In the genomic region with DNA sequence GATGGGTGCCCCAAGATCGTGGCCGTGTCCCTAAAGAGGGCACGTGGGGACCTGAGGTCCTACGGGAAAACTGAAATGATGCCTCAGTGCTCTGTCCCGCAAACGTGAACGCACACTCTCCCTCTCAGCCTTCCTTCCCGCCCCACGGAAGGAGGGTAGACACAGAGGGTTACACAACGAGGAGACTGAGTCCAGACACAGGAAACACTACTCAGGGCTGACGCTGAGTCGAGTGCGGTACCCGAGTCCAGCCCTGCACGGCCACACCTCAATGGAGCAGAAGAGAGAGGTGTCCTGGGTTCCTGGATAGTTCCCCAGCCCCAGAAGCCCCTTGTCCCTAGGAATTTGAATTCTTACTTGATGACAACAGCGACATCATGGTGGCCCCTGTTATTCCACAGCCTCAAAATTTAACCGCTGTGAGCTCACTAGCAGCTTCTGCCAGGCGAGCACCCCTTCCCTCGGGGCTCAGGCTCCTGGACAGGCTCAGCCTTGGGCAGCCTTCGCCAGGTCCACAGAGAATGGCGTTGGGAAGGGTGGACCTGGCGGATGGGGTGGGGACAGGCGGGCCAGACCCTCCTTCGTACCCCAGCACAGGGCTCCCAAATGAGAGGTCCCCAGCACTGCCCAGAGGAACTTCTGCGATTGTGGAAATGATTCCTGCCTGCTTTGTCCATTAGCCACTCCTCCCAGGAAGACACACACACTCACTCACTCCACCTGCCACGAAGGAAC, we compare ENCODE assay signal across 8 cellular contexts. TPM values are rescaled to one million over a fixed set of nuclear protein-coding genes. Genes with fewer than 3 reads are reported as not detected.
A peak's percentile ranks its signal among the peaks of the same experiment; 100 is the strongest.
DNase-seq lines count a peak whose midpoint lies in the region; ATAC-seq, FAIRE-seq and TF ChIP-seq lines count a peak whose summit lies in the region.

No MANE protein-coding gene starts in this region.

- H3K27ac ChIP-seq in RWPE2 (ENCODE audit: poor library complexity, severe bottlenecking) (peak overlapping the region; percentile 87), body of pancreas (peak overlapping the region; percentile 90 to 94 (median 93)), stomach smooth muscle (ENCODE audit: low read length) (peak overlapping the region; percentile 75)

- TF ChIP-seq CTCF in GM06990 (IDR thresholded peaks at IDR 0.05; ENCODE audit: insufficient read depth, low read length, poor library complexity, severe bottlenecking) = no peak
- no peak for TF ChIP-seq CTCF in RWPE2 (IDR thresholded peaks at IDR 0.05; ENCODE audit: poor library complexity, severe bottlenecking)
- no peak for TF ChIP-seq CTCF in body of pancreas (IDR thresholded peaks at IDR 0.05)

- DNase-seq in GM06990 (ENCODE audit: extremely low read depth, insufficient read length) (no peak), RWPE2 (ENCODE audit: low spot score) (peak; percentile 55), body of pancreas (peak; percentile 12 to 38 (median 20)), kidney tubule cell (ENCODE audit: low spot score) (peak; percentile 27), frontal cortex (ENCODE audit: low spot score in 2 of 2) (no peak), DMS153 treated with DMSO at 0.1 percent for 48 hours (lab: John Stamatoyannopoulos, UW; ENCODE audit: unreplicated experiment) (no peak)

- H3K4me3 ChIP-seq in GM06990 (replicated peaks; ENCODE audit: low read depth, low read length) (peak overlapping the region; percentile 71), RWPE2 (ENCODE audit: severe bottlenecking) (peak overlapping the region; percentile 88), body of pancreas (peak overlapping the region in 1 of 2 donors; percentile 42), stomach smooth muscle (ENCODE audit: low read length in 2 of 2) (peak overlapping the region; percentile 83 to 86)

- H3K4me1 ChIP-seq in RWPE2 (ENCODE audit: insufficient read depth, poor library complexity, severe bottlenecking) (peaks cover 19% of the 10 kb centered on the region), body of pancreas (peaks cover 68% of the 10 kb centered on the region), stomach smooth muscle (ENCODE audit: control insufficient read depth, insufficient read depth, low read length) (peaks cover 60% of the 10 kb centered on the region)

- H3K36me3 ChIP-seq in GM06990 (ENCODE audit: control insufficient read depth, insufficient read depth, low read length) (no peaks in the 10 kb centered on the region; the same call in 1 of the 2 replicates), RWPE2 (ENCODE audit: low read depth) (no peaks in the 10 kb centered on the region), body of pancreas (replicated peaks in 1 of 2; ENCODE audit: insufficient read depth in 1 of 2, low read depth in 2 of 2) (no peaks in the 10 kb centered on the region), stomach smooth muscle (ENCODE audit: control insufficient read depth in 2 of 2, insufficient read depth in 2 of 2, low read length in 2 of 2) (peaks cover 0 to 2% of the 10 kb centered on the region in 2 donors)

- H3K27me3 ChIP-seq in GM06990 (replicated peaks; ENCODE audit: control insufficient read depth, insufficient read depth, low read length) (no peaks in the 10 kb centered on the region), RWPE2 (ENCODE audit: insufficient read depth, poor library complexity, severe bottlenecking) (no peaks in the 10 kb centered on the region), body of pancreas (no peaks in the 10 kb centered on the region), stomach smooth muscle (ENCODE audit: control insufficient read depth in 1 of 2, insufficient read depth in 2 of 2, low read length in 2 of 2) (no peaks in the 10 kb centered on the region)

- FAIRE-seq in frontal cortex (lab: Jason Lieb, UNC) = no peak

- peak overlapping the region; percentile 74 to 83 for H3K9ac ChIP-seq in stomach smooth muscle (ENCODE audit: low read length in 2 of 2)

- TF ChIP-seq POLR2A in body of pancreas (IDR thresholded peaks at IDR 0.05) = no peak

- H3K9me3 ChIP-seq in RWPE2 (ENCODE audit: severe bottlenecking) (no peaks in the 10 kb centered on the region), body of pancreas (no peaks in the 10 kb centered on the region), stomach smooth muscle (ENCODE audit: control insufficient read depth in 2 of 2, low read length in 2 of 2) (no peaks in the 10 kb centered on the region)

- ATAC-seq in RWPE2 (ENCODE audit: low read depth) = no peak; the same call in 2 of the 3 replicates
- ATAC-seq in body of pancreas = no peak
- no peak for ATAC-seq in HG03196 (IDR thresholded peaks at IDR 0.05; ENCODE audit: unreplicated experiment)

- intact Hi-C loops in body of pancreas (cut with DNase I) = no loop called here

- WGBS in body of pancreas, 2 donors = 20 to 29% methylated on average over 13 to 26 of the region's 26 CpGs

RNA-seq across cellular contexts. Expression of a gene that starts 1.0 kb away (rescaled TPM):
- 100 to 1,000 TPM in 1 of 2 donors, 10 to 100 TPM in 1; 63.3 to 162 TPM for total RNA-seq in body of pancreas
- total RNA-seq in frontal cortex = 4.5 TPM

RNA-seq across cellular contexts. Expression of a gene that starts 7.1 kb away (rescaled TPM):
- total RNA-seq in body of pancreas (1 to 10 TPM; 4.7 to 6.6 TPM), frontal cortex (9.8 TPM)

RNA-seq across cellular contexts. Expression of a gene that starts 9.5 kb away (rescaled TPM):
- total RNA-seq in body of pancreas (10 to 100 TPM; 17.9 to 26.0 TPM), frontal cortex (4.9 TPM)

RNA-seq across cellular contexts. Expression of a gene that starts 19.2 kb away (rescaled TPM):
- 10 to 100 TPM; 16.3 to 34.3 TPM for total RNA-seq in body of pancreas
- 30.6 TPM for total RNA-seq in frontal cortex

RNA-seq across cellular contexts. Expression of a gene that starts 58.0 kb away (rescaled TPM):
- 1 to 10 TPM in 1 of 2 donors, under 1 TPM in 1; 0.33 to 3.4 TPM for total RNA-seq in body of pancreas
- 0.41 TPM for total RNA-seq in frontal cortex

Comparison
In these comparisons a context has a peak if more than half of its experiments do, and no peak if none do; other contexts are left out.
1. DNase-seq: peak in RWPE2 (single experiment), body of pancreas (4 of 4) and kidney tubule cell (single experiment); none in GM06990 (single experiment), frontal cortex (0 of 2) and DMS153 treated with DMSO at 0.1 percent for 48 hours (single experiment).
2. RNA of a gene that starts 1.0 kb away (total RNA-seq): 63.3 to 162 TPM in body of pancreas; 4.5 TPM in frontal cortex (single experiment); every median in the first group is over 10 times any median in the second.
3. Peak in every context shown above with its lines, with median percentiles within 50 percentile points of each other: H3K27ac ChIP-seq.